24 cellular contexts compared by ENCODE assay signal in genomic region chr2:120883607-120884405, GRCh38.
DNase-seq lines count a peak whose midpoint lies in the region; ATAC-seq and TF ChIP-seq lines count a peak whose summit lies in the region.
"Had no signal": no experiment of that assay in that cellular context is flagged by ENCODE, and none has a peak within 500 bp of the region (broad histone marks: within the 10 kb centered on the region; RNA-seq: fewer than 3 reads in every experiment).

No MANE protein-coding gene starts in this region.

- peaks cover 25% of the 10 kb centered on the region for H3K4me1 Mint-ChIP-seq in progenitor cell of endocrine pancreas (ENCODE audit: low read depth)
- H3K4me1 Mint-ChIP-seq: activated CD4-positive, alpha-beta T cell treated with anti-CD3 and anti-CD28 coated beads, Interleukin-2, amount 10 ng/mL, durations not matched to agents 24 days and 14 days; activated naive CD4-positive, alpha-beta T cell treated with anti-CD3 and anti-CD28 coated beads, Interleukin-2, amount 10 ng/mL, durations not matched to agents 7 days and 5 days; CD14-positive monocyte; naive thymus-derived CD8-positive, alpha-beta T cell had no signal

- H3K14ac ChIP-seq in mesenchymal stem cell (ENCODE audit: low read length in 2 of 2): peak overlapping the region in 1 of 2 experiments; percentile 3

- peak overlapping the region in 1 of 2 experiments; percentile 25 for H3K4ac ChIP-seq in mesenchymal stem cell (ENCODE audit: low read depth in 1 of 2, low read length in 2 of 2)

- H3K4me1 ChIP-seq in left ventricle myocardium inferior (peaks cover 8% of the 10 kb centered on the region), mesenchymal stem cell (ENCODE audit: control insufficient read depth, insufficient read depth, low read depth, low read length) (peaks cover 37% of the 10 kb centered on the region), aorta (ENCODE audit: control insufficient read depth in 1 of 2, insufficient read depth in 2 of 2, low read length in 2 of 2) (no peaks in the 10 kb centered on the region)
- H3K4me1 ChIP-seq: parathyroid adenoma, right lobe of liver had no signal

- H3K9me3 ChIP-seq in left ventricle myocardium inferior (replicated peaks): no peaks in the 10 kb centered on the region
- no peaks in the 10 kb centered on the region for H3K9me3 ChIP-seq in mesenchymal stem cell (ENCODE audit: control insufficient read depth, low read length)
- H3K9me3 ChIP-seq in aorta (ENCODE audit: control insufficient read depth, low read length): no peaks in the 10 kb centered on the region
- H3K9me3 ChIP-seq: right lobe of liver had no signal

- no peak overlapping the region for H3K27ac Mint-ChIP-seq in progenitor cell of endocrine pancreas
- H3K27ac Mint-ChIP-seq: activated CD4-positive, alpha-beta T cell treated with anti-CD3 and anti-CD28 coated beads, Interleukin-2, amount 10 ng/mL, durations not matched to agents 24 days and 14 days; activated naive CD4-positive, alpha-beta T cell treated with anti-CD3 and anti-CD28 coated beads, Interleukin-2, amount 10 ng/mL, durations not matched to agents 7 days and 5 days; CD14-positive monocyte; dendritic cell treated with granulocyte-macrophage colony-stimulating factor and Interleukin-4, amounts not matched to agents 40 ng/mL and 50 ng/mL, for 4 days; mesothelial cell of epicardium; naive thymus-derived CD8-positive, alpha-beta T cell had no signal

- H2BK5ac ChIP-seq in mesenchymal stem cell (ENCODE audit: low read depth, low read length, poor library complexity, severe bottlenecking): no peak overlapping the region

- H2AK5ac ChIP-seq in mesenchymal stem cell (ENCODE audit: low read length, severe bottlenecking): no peak overlapping the region

- ATAC-seq in left cardiac atrium (no peak), aorta (ENCODE audit: low FRiP score) (no peak)
- ATAC-seq: left colon; naive thymus-derived CD8-positive, alpha-beta T cell; right lobe of liver; stimulated activated naive CD8-positive, alpha-beta T cell treated with anti-CD3 and anti-CD28 coated beads, Interleukin-15, Interleukin-2, amounts not matched to agents 100 U/mL and 50 U/mL, for 24 hours had no signal

- WGBS in mesenchymal stem cell: 88% methylated on average over 14 of the region's 15 CpGs
- WGBS in aorta, 2 donors: 94 to 95% methylated on average over 15 of the region's 15 CpGs

- no peak overlapping the region for H3K9ac ChIP-seq in mesenchymal stem cell (ENCODE audit: low read length)
- H3K9ac ChIP-seq: KMS-11, parathyroid adenoma had no signal

- H3K27me3 Mint-ChIP-seq in progenitor cell of endocrine pancreas: peaks cover 67% of the 10 kb centered on the region

- intact Hi-C loops in left ventricle myocardium inferior (cut with micrococcal nuclease): no loop called here
- intact Hi-C loops in left cardiac atrium (cut with DNase I): no loop called here
- intact Hi-C loops in aorta (cut with DNase I): no loop called here

- no peak overlapping the region for H3K4me3 Mint-ChIP-seq in progenitor cell of endocrine pancreas (ENCODE audit: low read depth)
- H3K4me3 Mint-ChIP-seq: activated CD4-positive, alpha-beta T cell treated with anti-CD3 and anti-CD28 coated beads, Interleukin-2, amount 10 ng/mL, durations not matched to agents 24 days and 14 days; activated naive CD4-positive, alpha-beta T cell treated with anti-CD3 and anti-CD28 coated beads, Interleukin-2, amount 10 ng/mL, durations not matched to agents 7 days and 5 days; CD14-positive monocyte; dendritic cell treated with granulocyte-macrophage colony-stimulating factor and Interleukin-4, amounts not matched to agents 40 ng/mL and 50 ng/mL, for 4 days; mesothelial cell of epicardium; naive thymus-derived CD8-positive, alpha-beta T cell had no signal

- peak overlapping the region in 1 of 2 experiments; percentile 15 for H3K18ac ChIP-seq in mesenchymal stem cell (ENCODE audit: low read depth in 1 of 2, low read length in 2 of 2)

- peak overlapping the region; percentile 50 for H2BK15ac ChIP-seq in mesenchymal stem cell (ENCODE audit: low read depth, poor library complexity, severe bottlenecking)

- H4K91ac ChIP-seq in mesenchymal stem cell (ENCODE audit: low read length): peak overlapping the region; percentile 65

- H3K23ac ChIP-seq in mesenchymal stem cell (ENCODE audit: low read length in 2 of 2): no peak overlapping the region

- in situ Hi-C loops in brain microvascular endothelial cell (cut with HindIII; ENCODE audit: low pct_ligation_motif_present, low sequenced_read_pairs): no loop called here

- no peak for TF ChIP-seq CTCF in left ventricle myocardium inferior (IDR thresholded peaks at IDR 0.05; ENCODE audit: borderline replicate concordance)
- peak; percentile 27 for TF ChIP-seq CTCF in brain microvascular endothelial cell (IDR thresholded peaks at IDR 0.05; ENCODE audit: low read depth, low read length, missing control alignments)
- no peak for TF ChIP-seq CTCF in progenitor cell of endocrine pancreas (IDR thresholded peaks at IDR 0.05; ENCODE audit: unreplicated experiment)

- H3K4me3 ChIP-seq in left ventricle myocardium inferior (no peak overlapping the region), brain microvascular endothelial cell (ENCODE audit: low read depth, low read length) (no peak overlapping the region), mesenchymal stem cell (ENCODE audit: insufficient read depth in 1 of 2, low read depth in 1 of 2, low read length in 2 of 2) (no peak overlapping the region), aorta (ENCODE audit: low read length in 2 of 2) (no peak overlapping the region)
- H3K4me3 ChIP-seq: right lobe of liver had no signal

- no peak overlapping the region for H2AFZ ChIP-seq in mesenchymal stem cell (ENCODE audit: low read depth, low read length)
- H2AFZ ChIP-seq: parathyroid adenoma had no signal

- H2BK120ac ChIP-seq in mesenchymal stem cell (ENCODE audit: low read depth, low read length): no peak overlapping the region

- no peaks in the 10 kb centered on the region for H3K9me3 Mint-ChIP-seq in progenitor cell of endocrine pancreas (ENCODE audit: low read depth)
- H3K9me3 Mint-ChIP-seq: activated CD4-positive, alpha-beta T cell treated with anti-CD3 and anti-CD28 coated beads, Interleukin-2, amount 10 ng/mL, durations not matched to agents 24 days and 14 days; activated naive CD4-positive, alpha-beta T cell treated with anti-CD3 and anti-CD28 coated beads, Interleukin-2, amount 10 ng/mL, durations not matched to agents 7 days and 5 days; dendritic cell treated with granulocyte-macrophage colony-stimulating factor and Interleukin-4, amounts not matched to agents 40 ng/mL and 50 ng/mL, for 4 days; mesothelial cell of epicardium; naive thymus-derived CD8-positive, alpha-beta T cell had no signal

- peak overlapping the region in 1 of 2 experiments; percentile 47 for H2BK12ac ChIP-seq in mesenchymal stem cell (ENCODE audit: low read length in 2 of 2)

- DNase-seq in left ventricle myocardium inferior (peak; percentile 1), left cardiac atrium (no peak), brain microvascular endothelial cell (no peak), mesenchymal stem cell (no peak), aorta (peak; percentile 29 to 39), progenitor cell of endocrine pancreas (ENCODE audit: low spot score, unreplicated experiment) (no peak), NCI-H1417 treated with DMSO at 0.1 percent for 48 hours (lab: John Stamatoyannopoulos, UW) (no peak)
- no peak for DNase-seq in activated CD4-positive, alpha-beta T cell treated with anti-CD3 and anti-CD28 coated beads, Interleukin-2, amount 50 U/mL, for 1 hour
- DNase-seq: activated CD4-positive, alpha-beta T cell treated with anti-CD3 and anti-CD28 coated beads, Interleukin-2, amount 10 ng/mL, durations not matched to agents 24 days and 14 days; activated naive CD4-positive, alpha-beta T cell treated with anti-CD3 and anti-CD28 coated beads, Interleukin-2, amount 10 ng/mL, durations not matched to agents 7 days and 5 days; amniotic stem cell; EL; left colon; naive thymus-derived CD8-positive, alpha-beta T cell; NCI-H1694; NCI-H510A; NK-92 treated with Interleukin-12 subunit alpha and Interleukin-12 subunit beta, amount 100 ng/mL, for 24 hours; stimulated activated naive CD8-positive, alpha-beta T cell treated with anti-CD3 and anti-CD28 coated beads, Interleukin-15, Interleukin-2, amounts not matched to agents 100 U/mL and 50 U/mL, for 24 hours had no signal

- no peak overlapping the region for H3K27ac ChIP-seq in left ventricle myocardium inferior (replicated peaks)
- no peak overlapping the region for H3K27ac ChIP-seq in brain microvascular endothelial cell
- H3K27ac ChIP-seq in mesenchymal stem cell (ENCODE audit: low read length, poor library complexity, severe bottlenecking): no peak overlapping the region
- no peak overlapping the region for H3K27ac ChIP-seq in aorta (ENCODE audit: low read depth in 1 of 2, low read length in 2 of 2)
- H3K27ac ChIP-seq: KMS-11, parathyroid adenoma, right lobe of liver had no signal

- H3K36me3 ChIP-seq in left ventricle myocardium inferior: no peaks in the 10 kb centered on the region
- H3K36me3 ChIP-seq in brain microvascular endothelial cell (replicated peaks): no peaks in the 10 kb centered on the region
- H3K36me3 ChIP-seq in mesenchymal stem cell (ENCODE audit: control insufficient read depth in 1 of 2, insufficient read depth in 2 of 2, low read depth in 1 of 2, low read length in 2 of 2): peaks cover 0 to 17% of the 10 kb centered on the region in 2 experiments
- H3K36me3 ChIP-seq in aorta (ENCODE audit: control insufficient read depth in 1 of 2, insufficient read depth in 2 of 2, low read length in 1 of 2): no peaks in the 10 kb centered on the region
- H3K36me3 ChIP-seq: right lobe of liver had no signal

- no peak overlapping the region for H4K8ac ChIP-seq in mesenchymal stem cell (ENCODE audit: low read length)

- H3K27me3 ChIP-seq in left ventricle myocardium inferior (ENCODE audit: low read depth): peaks cover 23% of the 10 kb centered on the region
- no peaks in the 10 kb centered on the region for H3K27me3 ChIP-seq in brain microvascular endothelial cell (replicated peaks)
- H3K27me3 ChIP-seq in mesenchymal stem cell (ENCODE audit: control insufficient read depth in 1 of 2, insufficient read depth in 1 of 2, low read length in 2 of 2): no peaks in the 10 kb centered on the region
- H3K27me3 ChIP-seq in aorta (ENCODE audit: control insufficient read depth in 1 of 2, insufficient read depth in 2 of 2, low read length in 1 of 2): no peaks in the 10 kb centered on the region
- H3K27me3 ChIP-seq: right lobe of liver had no signal

- H3K36me3 Mint-ChIP-seq in progenitor cell of endocrine pancreas (ENCODE audit: insufficient read depth): no peaks in the 10 kb centered on the region
- H3K36me3 Mint-ChIP-seq: activated naive CD4-positive, alpha-beta T cell treated with anti-CD3 and anti-CD28 coated beads, Interleukin-2, amount 10 ng/mL, durations not matched to agents 7 days and 5 days; CD14-positive monocyte; mesothelial cell of epicardium had no signal

- H3K79me1 ChIP-seq in mesenchymal stem cell (replicated peaks; ENCODE audit: low read length, poor library complexity, severe bottlenecking): peaks cover 55% of the 10 kb centered on the region

- H3K4me2 ChIP-seq in mesenchymal stem cell (ENCODE audit: low read length, poor library complexity, severe bottlenecking): no peak overlapping the region
- H3K4me2 ChIP-seq: KMS-11 had no signal

Comparison
In these comparisons a context has a peak if more than half of its experiments do, and no peak if none do; other contexts are left out.
1. DNase-seq: peak in left ventricle myocardium inferior (single experiment) and aorta (2 of 2); none in left cardiac atrium (single experiment), brain microvascular endothelial cell (single experiment), mesenchymal stem cell (single experiment), progenitor cell of endocrine pancreas (single experiment), activated CD4-positive, alpha-beta T cell treated with anti-CD3 and anti-CD28 coated beads, Interleukin-2, amount 50 U/mL, for 1 hour (single experiment) and NCI-H1417 treated with DMSO at 0.1 percent for 48 hours (single experiment).